18 cellular contexts compared by ENCODE assay signal in the genomic region with DNA sequence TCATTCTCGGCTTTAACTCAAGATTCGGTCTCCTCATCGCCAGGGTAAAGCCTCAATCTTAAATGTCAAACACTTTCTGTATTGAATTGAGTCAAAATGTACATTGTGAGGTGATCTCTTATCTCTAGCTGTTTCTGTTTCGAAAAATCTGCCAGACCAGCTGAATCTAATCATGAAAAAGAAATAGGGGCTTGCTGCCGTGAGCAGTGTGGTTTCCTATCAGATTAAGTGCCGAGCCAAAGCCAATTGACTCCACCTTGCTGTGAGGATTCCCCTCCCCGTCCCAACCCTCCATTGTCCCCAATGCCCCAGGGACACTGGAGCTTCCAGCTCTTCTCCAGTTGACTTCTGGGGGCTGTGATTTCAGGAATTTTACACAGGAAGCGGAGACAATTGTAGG. TPM values are rescaled to one million over a fixed set of nuclear protein-coding genes. Genes with fewer than 3 reads are reported as not detected.
DNase-seq lines count a peak whose midpoint lies in the region; ATAC-seq and TF ChIP-seq lines count a peak whose summit lies in the region.
"Had no signal": no experiment of that assay in that cellular context is flagged by ENCODE, and none has a peak within 500 bp of the region (broad histone marks: within the 10 kb centered on the region; RNA-seq: fewer than 3 reads in every experiment).

No MANE protein-coding gene starts in this region.

- H3K4me3 Mint-ChIP-seq in activated naive CD8-positive, alpha-beta T cell treated with anti-CD3 and anti-CD28 coated beads, Interleukin-2, amount 50 U/mL, for 24 hours = no peak overlapping the region
- no peak overlapping the region for H3K4me3 Mint-ChIP-seq in activated naive CD8-positive, alpha-beta T cell treated with anti-CD3 and anti-CD28 coated beads for 36 hours
- no peak overlapping the region for H3K4me3 Mint-ChIP-seq in activated T-helper 17 cell treated with anti-CD3 and anti-CD28 coated beads, Interleukin-2, amount 50 U/mL, for 72 hours
- no peak overlapping the region for H3K4me3 Mint-ChIP-seq in mesothelial cell of epicardium
- H3K4me3 Mint-ChIP-seq: immature natural killer cell, naive B cell had no signal

- peaks cover 4% of the 10 kb centered on the region for H3K36me3 Mint-ChIP-seq in activated naive CD8-positive, alpha-beta T cell treated with anti-CD3 and anti-CD28 coated beads, Interleukin-2, amount 50 U/mL, for 24 hours (ENCODE audit: low read depth)
- peaks cover 5% of the 10 kb centered on the region for H3K36me3 Mint-ChIP-seq in activated naive CD8-positive, alpha-beta T cell treated with anti-CD3 and anti-CD28 coated beads for 36 hours
- H3K36me3 Mint-ChIP-seq in activated T-helper 17 cell treated with anti-CD3 and anti-CD28 coated beads, Interleukin-2, amount 50 U/mL, for 72 hours (ENCODE audit: low read depth) = no peaks in the 10 kb centered on the region
- no peaks in the 10 kb centered on the region for H3K36me3 Mint-ChIP-seq in mesothelial cell of epicardium
- H3K36me3 Mint-ChIP-seq: immature natural killer cell had no signal

- no peak for TF ChIP-seq CTCF in mesothelial cell of epicardium (IDR thresholded peaks at IDR 0.05; ENCODE audit: unreplicated experiment)

- peak; percentile 90 for ATAC-seq in activated naive CD8-positive, alpha-beta T cell treated with anti-CD3 and anti-CD28 coated beads, Interleukin-2, amount 50 U/mL, for 24 hours
- ATAC-seq in HG02852 (IDR thresholded peaks at IDR 0.05; ENCODE audit: unreplicated experiment) = peak; percentile 66
- ATAC-seq in activated T-helper 17 cell treated with anti-CD3 and anti-CD28 coated beads, Interleukin-2, amount 50 U/mL, for 72 hours (replicated peaks) = peak; percentile 89

- no peaks in the 10 kb centered on the region for H3K27me3 Mint-ChIP-seq in activated naive CD8-positive, alpha-beta T cell treated with anti-CD3 and anti-CD28 coated beads, Interleukin-2, amount 50 U/mL, for 24 hours
- H3K27me3 Mint-ChIP-seq in activated naive CD8-positive, alpha-beta T cell treated with anti-CD3 and anti-CD28 coated beads for 36 hours = no peaks in the 10 kb centered on the region
- H3K27me3 Mint-ChIP-seq in activated T-helper 17 cell treated with anti-CD3 and anti-CD28 coated beads, Interleukin-2, amount 50 U/mL, for 72 hours = peaks cover 15% of the 10 kb centered on the region
- no peaks in the 10 kb centered on the region for H3K27me3 Mint-ChIP-seq in mesothelial cell of epicardium (ENCODE audit: low read depth)

- H3K27ac Mint-ChIP-seq in activated naive CD8-positive, alpha-beta T cell treated with anti-CD3 and anti-CD28 coated beads, Interleukin-2, amount 50 U/mL, for 24 hours = no peak overlapping the region
- no peak overlapping the region for H3K27ac Mint-ChIP-seq in activated naive CD8-positive, alpha-beta T cell treated with anti-CD3 and anti-CD28 coated beads for 36 hours
- no peak overlapping the region for H3K27ac Mint-ChIP-seq in activated T-helper 17 cell treated with anti-CD3 and anti-CD28 coated beads, Interleukin-2, amount 50 U/mL, for 72 hours
- no peak overlapping the region for H3K27ac Mint-ChIP-seq in mesothelial cell of epicardium
- H3K27ac Mint-ChIP-seq: immature natural killer cell, naive B cell had no signal

- H3K9me3 Mint-ChIP-seq in activated naive CD8-positive, alpha-beta T cell treated with anti-CD3 and anti-CD28 coated beads, Interleukin-2, amount 50 U/mL, for 24 hours = peaks cover 38% of the 10 kb centered on the region
- peaks cover 8% of the 10 kb centered on the region for H3K9me3 Mint-ChIP-seq in activated naive CD8-positive, alpha-beta T cell treated with anti-CD3 and anti-CD28 coated beads for 36 hours
- peaks cover 7% of the 10 kb centered on the region for H3K9me3 Mint-ChIP-seq in activated T-helper 17 cell treated with anti-CD3 and anti-CD28 coated beads, Interleukin-2, amount 50 U/mL, for 72 hours
- H3K9me3 Mint-ChIP-seq in mesothelial cell of epicardium = peaks cover 23% of the 10 kb centered on the region

- no peak for DNase-seq in activated naive CD8-positive, alpha-beta T cell treated with anti-CD3 and anti-CD28 coated beads, Interleukin-2, amount 50 U/mL, for 24 hours
- DNase-seq in activated naive CD8-positive, alpha-beta T cell treated with anti-CD3 and anti-CD28 coated beads for 36 hours = no peak
- peak; percentile 39 for DNase-seq in stimulated activated CD8-positive, alpha-beta memory T cell treated with anti-CD3 and anti-CD28 coated beads, Interleukin-4, amount 100 ng/mL, for 48 hours
- DNase-seq in effector CD4-positive, alpha-beta T cell = no peak
- no peak for DNase-seq in NCI-H1048 (lab: John Stamatoyannopoulos, UW)
- no peak for DNase-seq in mesothelial cell of epicardium (ENCODE audit: low spot score in 2 of 2, unreplicated experiment in 2 of 2)
- DNase-seq: dermis blood vessel endothelial cell, glutamatergic neuron, immature natural killer cell, Karpas-422, naive B cell, NCI-H1105 treated with DMSO at 0.1 percent for 48 hours, NCI-H526 treated with DMSO at 0.1 percent for 48 hours, tibial artery had no signal

- peaks cover 10% of the 10 kb centered on the region for H3K4me1 Mint-ChIP-seq in activated naive CD8-positive, alpha-beta T cell treated with anti-CD3 and anti-CD28 coated beads, Interleukin-2, amount 50 U/mL, for 24 hours
- peaks cover 2% of the 10 kb centered on the region for H3K4me1 Mint-ChIP-seq in activated naive CD8-positive, alpha-beta T cell treated with anti-CD3 and anti-CD28 coated beads for 36 hours
- peaks cover 5% of the 10 kb centered on the region for H3K4me1 Mint-ChIP-seq in activated T-helper 17 cell treated with anti-CD3 and anti-CD28 coated beads, Interleukin-2, amount 50 U/mL, for 72 hours
- H3K4me1 Mint-ChIP-seq in mesothelial cell of epicardium = peaks cover 2% of the 10 kb centered on the region
- H3K4me1 Mint-ChIP-seq: immature natural killer cell had no signal

RNA-seq across cellular contexts. Expression of a gene that starts 12.5 kb away (rescaled TPM):
- under 1 TPM; 0.40 to 0.52 TPM for total RNA-seq in activated naive CD8-positive, alpha-beta T cell treated with anti-CD3 and anti-CD28 coated beads for 36 hours
- total RNA-seq in activated T-helper 17 cell treated with anti-CD3 and anti-CD28 coated beads, Interleukin-2, amount 50 U/mL, for 72 hours = 1 to 10 TPM in 1 of 2 donors, under 1 TPM in 1; 0.63 to 1.4 TPM
- total RNA-seq in mesothelial cell of epicardium = not detected in 3 replicates
- total RNA-seq: dermis blood vessel endothelial cell, G401, Peyer's patch had no signal

RNA-seq across cellular contexts. Expression of a gene that starts 43.7 kb away (rescaled TPM):
- not detected for total RNA-seq in activated naive CD8-positive, alpha-beta T cell treated with anti-CD3 and anti-CD28 coated beads for 36 hours
- total RNA-seq in activated T-helper 17 cell treated with anti-CD3 and anti-CD28 coated beads, Interleukin-2, amount 50 U/mL, for 72 hours = under 1 TPM; 0.13 to 0.34 TPM
- total RNA-seq in mesothelial cell of epicardium = 5.7 to 9.7 TPM (median 7.5 TPM) in 3 replicates
- total RNA-seq: dermis blood vessel endothelial cell had no signal
